In genomic region chr14:100025111-100025510, GRCh38 we compare ENCODE assay signal across 8 cellular contexts. TPM values are rescaled to one million over a fixed set of nuclear protein-coding genes. Genes with fewer than 3 reads are reported as not detected.
DNase-seq lines count a peak whose midpoint lies in the region; ATAC-seq and TF ChIP-seq lines count a peak whose summit lies in the region.

No MANE protein-coding gene starts in this region.

- peak overlapping the region; percentile 33 for H3K27ac Mint-ChIP-seq in stimulated activated naive B cell treated with anti-CD40 and anti-IgM and Interleukin-4, amounts not matched to agents 10 μg/mL and 1 μg/mL and 100 μg/mL, for 72 hours

- no peaks in the 10 kb centered on the region for H3K79me2 ChIP-seq in KMS-11 (ENCODE audit: insufficient read depth, low read depth)

- TF ChIP-seq CTCF in cardiac muscle cell (IDR thresholded peaks at IDR 0.05; ENCODE audit: low read depth, low read length) (peak; percentile 46), KMS-11 (conservative IDR thresholded peaks at IDR 0.05; ENCODE audit: low read depth, low read length) (peak; percentile 42; the same call in 1 of the 2 replicates)

- no peak overlapping the region for H3K4me3 Mint-ChIP-seq in stimulated activated naive B cell treated with anti-CD40 and anti-IgM and Interleukin-4, amounts not matched to agents 10 μg/mL and 1 μg/mL and 100 μg/mL, for 72 hours

- no peaks in the 10 kb centered on the region for H3K9me3 Mint-ChIP-seq in stimulated activated naive B cell treated with anti-CD40 and anti-IgM and Interleukin-4, amounts not matched to agents 10 μg/mL and 1 μg/mL and 100 μg/mL, for 72 hours

- no peak overlapping the region for H3K4me3 ChIP-seq in cardiac muscle cell
- H3K4me3 ChIP-seq in KMS-11 (IDR thresholded peaks at IDR 0.05; ENCODE audit: insufficient read depth, low read depth, low read length), result no peak overlapping the region

- H4K20me1 ChIP-seq in KMS-11 (ENCODE audit: insufficient read depth), result 0 out of 2 replicates have a peak, but pooled peaks cover 5% of the 10 kb centered on the region

- H3K27ac ChIP-seq in cardiac muscle cell (peak overlapping the region; percentile 8), KMS-11 (no peak overlapping the region)

- intact Hi-C loops in Right ventricle myocardium superior (cut with DNase I), result no loop called here
- intact Hi-C loops in left ventricle myocardium superior (cut with micrococcal nuclease), result no loop called here

- no peak overlapping the region for H3K4me2 ChIP-seq in KMS-11

- ATAC-seq in Right ventricle myocardium superior (ENCODE audit: poor library complexity), result no peak
- ATAC-seq in left ventricle myocardium superior, result peak; percentile 41
- peak; percentile 90 to 92 for ATAC-seq in stimulated activated naive B cell treated with anti-CD40 and anti-IgM and Interleukin-4, amounts not matched to agents 10 μg/mL and 1 μg/mL and 100 μg/mL, for 72 hours (replicated peaks)
- no peak for ATAC-seq in HG03571 (IDR thresholded peaks at IDR 0.05; ENCODE audit: unreplicated experiment)
- ATAC-seq in GM18870 (IDR thresholded peaks at IDR 0.05; ENCODE audit: unreplicated experiment), result no peak

- H3K9me3 ChIP-seq in cardiac muscle cell (ENCODE audit: low read depth), result no peaks in the 10 kb centered on the region

- no peak overlapping the region for H2AFZ ChIP-seq in KMS-11 (ENCODE audit: low read depth)

- H3K36me3 Mint-ChIP-seq in stimulated activated naive B cell treated with anti-CD40 and anti-IgM and Interleukin-4, amounts not matched to agents 10 μg/mL and 1 μg/mL and 100 μg/mL, for 72 hours, result no peaks in the 10 kb centered on the region

- no peaks in the 10 kb centered on the region for H3K27me3 Mint-ChIP-seq in stimulated activated naive B cell treated with anti-CD40 and anti-IgM and Interleukin-4, amounts not matched to agents 10 μg/mL and 1 μg/mL and 100 μg/mL, for 72 hours

- DNase-seq in cardiac muscle cell (ENCODE audit: low read depth in 1 of 2, low spot score in 1 of 2) (peak; percentile 37 to 47), Right ventricle myocardium superior (no peak), left ventricle myocardium superior (no peak)
- peak; percentile 44 for DNase-seq in activated CD4-positive, alpha-beta T cell treated with anti-CD3 and anti-CD28 coated beads for 48 hours
- peak; percentile 21 for DNase-seq in stimulated activated naive B cell treated with anti-CD40 and anti-IgM and Interleukin-4, amounts not matched to agents 10 μg/mL and 1 μg/mL and 100 μg/mL, for 72 hours

- no peak overlapping the region for H3K9ac ChIP-seq in KMS-11

- peaks cover 2 to 11% of the 10 kb centered on the region in 2 donors for H3K4me1 Mint-ChIP-seq in stimulated activated naive B cell treated with anti-CD40 and anti-IgM and Interleukin-4, amounts not matched to agents 10 μg/mL and 1 μg/mL and 100 μg/mL, for 72 hours

- H3K36me3 ChIP-seq in cardiac muscle cell (no peaks in the 10 kb centered on the region), KMS-11 (ENCODE audit: insufficient read depth) (no peaks in the 10 kb centered on the region)

- no peaks in the 10 kb centered on the region for H3K27me3 ChIP-seq in cardiac muscle cell
- H3K27me3 ChIP-seq in KMS-11 (ENCODE audit: insufficient read depth, low read depth), result no peaks in the 10 kb centered on the region

- H3K4me1 ChIP-seq in cardiac muscle cell (ENCODE audit: low read depth) (peaks cover 23% of the 10 kb centered on the region), KMS-11 (ENCODE audit: low read depth, poor library complexity, severe bottlenecking) (peaks cover 10% of the 10 kb centered on the region)

RNA-seq across cellular contexts. Expression of gene EVL, which starts 40.1 kb away (rescaled TPM):
- total RNA-seq in cardiac muscle cell (88.1 and 116 TPM in 2 replicates), Right ventricle myocardium superior (36.2 TPM), left ventricle myocardium superior (54.4 TPM)
- polyA plus RNA-seq in cardiac muscle cell, result 65.3 and 90.8 TPM in 2 replicates

Comparison
In these comparisons a context has a peak if more than half of its experiments do, and no peak if none do; other contexts are left out.
1. DNase-seq: peak in cardiac muscle cell (2 of 2), activated CD4-positive, alpha-beta T cell treated with anti-CD3 and anti-CD28 coated beads for 48 hours (single experiment) and stimulated activated naive B cell treated with anti-CD40 and anti-IgM and Interleukin-4, amounts not matched to agents 10 μg/mL and 1 μg/mL and 100 μg/mL, for 72 hours (single experiment); none in Right ventricle myocardium superior (single experiment) and left ventricle myocardium superior (single experiment).
2. ATAC-seq: peak in left ventricle myocardium superior (single experiment) and stimulated activated naive B cell treated with anti-CD40 and anti-IgM and Interleukin-4, amounts not matched to agents 10 μg/mL and 1 μg/mL and 100 μg/mL, for 72 hours (2 of 2); none in Right ventricle myocardium superior (single experiment), HG03571 (single experiment) and GM18870 (single experiment).